In the genomic region with DNA sequence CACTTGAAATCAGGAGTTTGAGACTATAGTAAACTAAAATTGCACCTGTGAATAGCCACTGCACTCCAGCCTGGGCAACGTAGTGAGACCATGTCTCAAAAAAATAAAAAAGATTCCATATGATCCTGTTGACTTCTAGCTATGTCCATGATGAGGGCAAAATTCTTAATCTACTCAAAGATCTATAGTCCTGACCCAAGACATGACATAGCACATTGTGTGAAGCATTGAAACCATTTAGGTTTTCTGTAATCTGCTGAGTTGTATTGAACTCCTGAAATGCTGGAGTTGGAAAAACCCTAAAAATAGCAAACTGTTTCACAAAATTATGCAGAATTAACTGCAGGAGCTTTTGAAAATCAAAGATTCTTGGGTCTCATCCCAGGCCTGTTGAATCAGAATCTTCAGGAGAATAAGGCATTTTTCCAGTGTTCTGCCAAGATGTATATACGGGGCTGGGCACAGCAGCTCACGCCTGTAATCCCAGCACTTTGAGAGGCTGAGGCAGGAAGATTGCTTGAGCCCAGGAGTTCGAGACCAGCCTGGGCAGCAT, we compare ENCODE assay signal across 29 cellular contexts. TPM values are rescaled to one million over a fixed set of nuclear protein-coding genes. Genes with fewer than 3 reads are reported as not detected.
DNase-seq lines count a peak whose midpoint lies in the region; ATAC-seq, FAIRE-seq and TF ChIP-seq lines count a peak whose summit lies in the region.
"Had no signal": no experiment of that assay in that cellular context is flagged by ENCODE, and none has a peak within 500 bp of the region (broad histone marks: within the 10 kb centered on the region; RNA-seq: fewer than 3 reads in every experiment).

No MANE protein-coding gene starts in this region.

- no peak overlapping the region for H2BK12ac ChIP-seq in mesenchymal stem cell (ENCODE audit: low read length in 2 of 2)

- H3K36me3 ChIP-seq in K562 (ENCODE audit: control insufficient read depth, insufficient read depth, low read length) (peaks cover 78% of the 10 kb centered on the region), mesenchymal stem cell (ENCODE audit: control insufficient read depth in 1 of 2, insufficient read depth in 2 of 2, low read depth in 1 of 2, low read length in 2 of 2) (peaks cover 26 to 76% of the 10 kb centered on the region in 2 experiments)

- TF ChIP-seq EP300 in K562 (IDR thresholded peaks at IDR 0.05; ENCODE audit: low read length), result no peak

- no peak overlapping the region for H4K8ac ChIP-seq in mesenchymal stem cell (ENCODE audit: low read length)

- no peaks in the 10 kb centered on the region for H4K20me1 ChIP-seq in K562 (replicated peaks; ENCODE audit: control insufficient read depth, insufficient read depth, low read length)

- H3K27ac Mint-ChIP-seq in activated CD4-positive, alpha-beta T cell treated with anti-CD3 and anti-CD28 coated beads, Interleukin-2, amount 10 ng/mL, durations not matched to agents 7 days and 5 days, result peak overlapping the region; percentile 25
- H3K27ac Mint-ChIP-seq in activated naive CD4-positive, alpha-beta T cell treated with anti-CD3 and anti-CD28 coated beads for 36 hours, result no peak overlapping the region
- H3K27ac Mint-ChIP-seq: CD4-positive, alpha-beta T cell had no signal

- H3K4me3 Mint-ChIP-seq in activated CD4-positive, alpha-beta T cell treated with anti-CD3 and anti-CD28 coated beads, Interleukin-2, amount 10 ng/mL, durations not matched to agents 7 days and 5 days, result no peak overlapping the region
- no peak overlapping the region for H3K4me3 Mint-ChIP-seq in activated naive CD4-positive, alpha-beta T cell treated with anti-CD3 and anti-CD28 coated beads for 36 hours
- H3K4me3 Mint-ChIP-seq: CD4-positive, alpha-beta T cell had no signal

- in situ Hi-C loops in K562 (cut with MboI), result no loop called here

- H3K79me1 ChIP-seq in mesenchymal stem cell (replicated peaks; ENCODE audit: low read length, poor library complexity, severe bottlenecking), result no peaks in the 10 kb centered on the region

- no peaks in the 10 kb centered on the region for H3K9me3 Mint-ChIP-seq in activated CD4-positive, alpha-beta T cell treated with anti-CD3 and anti-CD28 coated beads, Interleukin-2, amount 10 ng/mL, durations not matched to agents 7 days and 5 days
- H3K9me3 Mint-ChIP-seq in activated naive CD4-positive, alpha-beta T cell treated with anti-CD3 and anti-CD28 coated beads for 36 hours, result no peaks in the 10 kb centered on the region
- H3K9me3 Mint-ChIP-seq: CD4-positive, alpha-beta T cell had no signal

- no peak overlapping the region for H2BK120ac ChIP-seq in mesenchymal stem cell (ENCODE audit: low read depth, low read length)

- H3K4me1 ChIP-seq in K562 (replicated peaks in 1 of 2; ENCODE audit: control insufficient read depth in 2 of 2, insufficient read depth in 2 of 2, low read length in 2 of 2) (no peaks in the 10 kb centered on the region; a peak in 2 of 5 replicates), mesenchymal stem cell (ENCODE audit: control insufficient read depth, insufficient read depth, low read depth, low read length) (no peaks in the 10 kb centered on the region)
- H3K4me1 ChIP-seq: Caco-2, Peyer's patch, SJCRH30 had no signal

- H2BK15ac ChIP-seq in mesenchymal stem cell (ENCODE audit: low read depth, poor library complexity, severe bottlenecking), result no peak overlapping the region

- no peak overlapping the region for H2BK5ac ChIP-seq in mesenchymal stem cell (ENCODE audit: low read depth, low read length, poor library complexity, severe bottlenecking)

- no peaks in the 10 kb centered on the region for H3K27me3 Mint-ChIP-seq in activated CD4-positive, alpha-beta T cell treated with anti-CD3 and anti-CD28 coated beads, Interleukin-2, amount 10 ng/mL, durations not matched to agents 7 days and 5 days
- H3K27me3 Mint-ChIP-seq in activated naive CD4-positive, alpha-beta T cell treated with anti-CD3 and anti-CD28 coated beads for 36 hours (ENCODE audit: low read depth), result no peaks in the 10 kb centered on the region
- H3K27me3 Mint-ChIP-seq: CD4-positive, alpha-beta T cell had no signal

- H3K9me3 ChIP-seq in K562 (replicated peaks; ENCODE audit: control insufficient read depth, insufficient read depth, low read depth, low read length), result no peaks in the 10 kb centered on the region
- no peaks in the 10 kb centered on the region for H3K9me3 ChIP-seq in mesenchymal stem cell (ENCODE audit: control insufficient read depth, low read length)
- H3K9me3 ChIP-seq: Caco-2, Peyer's patch, SJCRH30 had no signal

- no peak overlapping the region for H3K4ac ChIP-seq in mesenchymal stem cell (ENCODE audit: low read depth in 1 of 2, low read length in 2 of 2)

- peaks cover 16% of the 10 kb centered on the region for H3K4me1 Mint-ChIP-seq in activated CD4-positive, alpha-beta T cell treated with anti-CD3 and anti-CD28 coated beads, Interleukin-2, amount 10 ng/mL, durations not matched to agents 7 days and 5 days
- no peaks in the 10 kb centered on the region for H3K4me1 Mint-ChIP-seq in activated naive CD4-positive, alpha-beta T cell treated with anti-CD3 and anti-CD28 coated beads for 36 hours (ENCODE audit: low read depth)

- H4K91ac ChIP-seq in mesenchymal stem cell (ENCODE audit: low read length), result no peak overlapping the region

- H2AK5ac ChIP-seq in mesenchymal stem cell (ENCODE audit: low read length, severe bottlenecking), result no peak overlapping the region

- no peaks in the 10 kb centered on the region for H3K9me1 ChIP-seq in K562 (ENCODE audit: control insufficient read depth, insufficient read depth, low read length)

- H3K27ac ChIP-seq in K562 (ENCODE audit: extremely low read depth, low read depth, low read length) (no peak overlapping the region), mesenchymal stem cell (ENCODE audit: low read length, poor library complexity, severe bottlenecking) (no peak overlapping the region)
- H3K27ac ChIP-seq: 22Rv1, KMS-11, Peyer's patch, SJCRH30 had no signal

- H3K4me3 ChIP-seq in K562 (no peak overlapping the region), mesenchymal stem cell (ENCODE audit: insufficient read depth in 1 of 2, low read depth in 1 of 2, low read length in 2 of 2) (no peak overlapping the region)
- H3K4me3 ChIP-seq: Peyer's patch, SJCRH30 had no signal

- CTCF ChIA-PET in activated CD4-positive, alpha-beta T cell treated with anti-CD3 and anti-CD28 coated beads, Interleukin-2, amount 10 ng/mL, durations not matched to agents 7 days and 5 days (lab: Charles Lee), result interaction anchor here (0.6 to 1.6 kb wide), 3 partner anchors 13 to 201 kb away, joined by 3 to 5 read pairs (median 4); no protein-coding TSS in a partner anchor
- CTCF ChIA-PET in K562 (lab: Yijun Ruan, JAX; ENCODE audit: low intra/inter-chr PET ratio), result no interaction called here
- CTCF ChIA-PET in activated naive CD4-positive, alpha-beta T cell treated with anti-CD3 and anti-CD28 coated beads for 36 hours (lab: Charles Lee), result interaction anchor here (0.6 to 0.7 kb wide), 3 partner anchors 9 to 764 kb away, joined by 3 to 4 read pairs (median 4); no protein-coding TSS in a partner anchor

- no peak for TF ChIP-seq RAD21 in K562 (CRISPR knock-in tag; conservative IDR thresholded peaks at IDR 0.05 in 1 of 2, IDR thresholded peaks at IDR 0.05 in 1 of 2)

- H3K4me2 ChIP-seq in K562 (ENCODE audit: insufficient read depth, low read length) (no peak overlapping the region), mesenchymal stem cell (ENCODE audit: low read length, poor library complexity, severe bottlenecking) (no peak overlapping the region)
- H3K4me2 ChIP-seq: KMS-11 had no signal

- TF ChIP-seq POLR2A in K562 (conservative IDR thresholded peaks at IDR 0.05), result no peak

- H3K23ac ChIP-seq in mesenchymal stem cell (ENCODE audit: low read length in 2 of 2), result no peak overlapping the region

- no peaks in the 10 kb centered on the region for H3K79me2 ChIP-seq in K562 (ENCODE audit: control insufficient read depth, insufficient read depth, low read length)

- H2AFZ ChIP-seq in K562 (ENCODE audit: low read depth, low read length) (no peak overlapping the region), mesenchymal stem cell (ENCODE audit: low read depth, low read length) (no peak overlapping the region)

- no peak for DNase-seq in activated CD4-positive, alpha-beta T cell treated with anti-CD3 and anti-CD28 coated beads, Interleukin-2, amount 10 ng/mL, durations not matched to agents 7 days and 5 days
- no peak for DNase-seq in activated CD4-positive, alpha-beta T cell treated with anti-CD3 and anti-CD28 coated beads, Interleukin-2, amount 50 U/mL, for 48 hours
- no peak for DNase-seq in K562 (ENCODE audit: extremely low read depth in 1 of 4, low spot score in 3 of 4)
- DNase-seq in mesenchymal stem cell, result no peak
- DNase-seq in activated naive CD4-positive, alpha-beta T cell treated with anti-CD3 and anti-CD28 coated beads for 36 hours, result no peak
- DNase-seq in GM19239 (ENCODE audit: insufficient read length, low spot score), result no peak
- no peak for DNase-seq in COR-L47 (lab: John Stamatoyannopoulos, UW)
- DNase-seq: ACHN; Caco-2; CD4-positive, alpha-beta T cell; DMS 273 treated with DMSO at 0.1 percent for 48 hours; DND-41; GOT3; NCI-H1092 treated with DMSO at 0.1 percent for 48 hours; NCI-H1436 treated with DMSO at 0.1 percent for 48 hours; NCI-H1930; NCI-H2227 treated with DMSO at 0.1 percent for 48 hours; NCI-H524; NCI-H82; Peyer's patch; SJCRH30 had no signal

- ATAC-seq in K562 (no peak), HG02588 (IDR thresholded peaks at IDR 0.05; ENCODE audit: unreplicated experiment) (no peak)
- ATAC-seq: HCT116 had no signal

- WGBS in K562 (ENCODE audit: insufficient coverage, low coverage, missing lambda C conversion rate), result 82% methylated on average over 2 of the region's 4 CpGs
- 100% methylated on average over 4 of the region's 4 CpGs for WGBS in mesenchymal stem cell

- no peak for FAIRE-seq in K562 (lab: Jason Lieb, UNC)
- FAIRE-seq in GM19239 (lab: Jason Lieb, UNC), result no peak
- FAIRE-seq: GM12891, HTR-8/SVneo had no signal

- H3K14ac ChIP-seq in mesenchymal stem cell (ENCODE audit: low read length in 2 of 2), result no peak overlapping the region

- intact Hi-C loops in K562 (cut with micrococcal nuclease), result no loop called here
- intact Hi-C loops in activated naive CD4-positive, alpha-beta T cell treated with anti-CD3 and anti-CD28 coated beads for 36 hours (cut with micrococcal nuclease), result no loop called here

- peaks cover 44% of the 10 kb centered on the region for H3K36me3 Mint-ChIP-seq in activated CD4-positive, alpha-beta T cell treated with anti-CD3 and anti-CD28 coated beads, Interleukin-2, amount 10 ng/mL, durations not matched to agents 7 days and 5 days (ENCODE audit: low read depth)
- peaks cover 32% of the 10 kb centered on the region for H3K36me3 Mint-ChIP-seq in activated naive CD4-positive, alpha-beta T cell treated with anti-CD3 and anti-CD28 coated beads for 36 hours (ENCODE audit: low read depth)

- TF ChIP-seq CTCF in K562 (IDR thresholded peaks at IDR 0.05 in 2 of 3, conservative IDR thresholded peaks at IDR 0.05 in 1 of 3; ENCODE audit: insufficient read depth in 2 of 3, low read depth in 1 of 3, low read length in 3 of 3), result no peak

- BruUV-seq in K562 (replicated peaks; lab: Mats Ljungman, UMichigan), result no TSS peak

- POLR2A ChIA-PET in activated CD4-positive, alpha-beta T cell treated with anti-CD3 and anti-CD28 coated beads, Interleukin-2, amount 10 ng/mL, durations not matched to agents 7 days and 5 days (lab: Charles Lee), result no interaction called here
- POLR2A ChIA-PET in K562 (lab: Yijun Ruan, JAX), result interaction anchor here (0.6 to 1.0 kb wide), 3 partner anchors 8 to 13 kb away, joined by 3 to 4 read pairs (median 3); no protein-coding TSS in a partner anchor

- H3K27me3 ChIP-seq in K562 (ENCODE audit: control insufficient read depth in 2 of 2, insufficient read depth in 2 of 2, low read length in 2 of 2), result no peaks in the 10 kb centered on the region
- no peaks in the 10 kb centered on the region for H3K27me3 ChIP-seq in mesenchymal stem cell (ENCODE audit: control insufficient read depth in 1 of 2, insufficient read depth in 1 of 2, low read length in 2 of 2)
- H3K27me3 ChIP-seq: Peyer's patch, SJCRH30 had no signal

- no peak overlapping the region for H3K9ac ChIP-seq in K562 (ENCODE audit: insufficient read depth in 1 of 2, low read depth in 2 of 2, low read length in 2 of 2)
- H3K9ac ChIP-seq in mesenchymal stem cell (ENCODE audit: low read length), result peak overlapping the region; percentile 11
- H3K9ac ChIP-seq: KMS-11 had no signal

- H3K18ac ChIP-seq in mesenchymal stem cell (ENCODE audit: low read depth in 1 of 2, low read length in 2 of 2), result no peak overlapping the region

RNA-seq across cellular contexts. Expression of a gene that starts 29.8 kb away (rescaled TPM):
- 100 to 1,000 TPM; 879 to 948 TPM for total RNA-seq in activated CD4-positive, alpha-beta T cell treated with anti-CD3 and anti-CD28 coated beads, Interleukin-2, amount 10 ng/mL, durations not matched to agents 7 days and 5 days
- 227 and 496 TPM in 2 replicates for total RNA-seq in K562 (2011; cell fraction: chromatin; rRNA removed; ENCODE audit: low replicate concordance)
- total RNA-seq in K562 (2011; cell fraction: nucleolus; rRNA removed), result 234 and 275 TPM in 2 replicates
- total RNA-seq in K562 (2011; cell fraction: nucleoplasm; rRNA removed), result 463 and 572 TPM in 2 replicates
- total RNA-seq in K562 (2014; rRNA removed), result 497 and 537 TPM in 2 replicates
- total RNA-seq in K562 (2014; rRNA removed; fragmentation: Illumina TruSeq; extraction: Trizol), result 535 and 615 TPM in 2 replicates
- total RNA-seq in K562 (2015; rRNA removed; fragmentation: Illumina TruSeq; extraction: Trizol), result 587 and 664 TPM in 2 replicates
- 739 and 755 TPM in 2 replicates for total RNA-seq in K562 (2021)
- 2,290 and 3,001 TPM in 2 replicates for polyA plus RNA-seq in K562 (2011; rRNA removed)
- polyA plus RNA-seq in K562 (2011; cell fraction: cytosol; rRNA removed), result 907 and 2,175 TPM in 2 replicates
- polyA plus RNA-seq in K562 (2011; cell fraction: nucleus; rRNA removed), result 371 and 679 TPM in 2 replicates
- polyA plus RNA-seq in K562 (2012), result 741 and 1,455 TPM in 2 replicates
- polyA plus RNA-seq in K562 (2014; fragmentation: Illumina TruSeq; extraction: Trizol), result 1,410 and 1,720 TPM in 2 replicates
- 1,000 to 10,000 TPM in 1 of 2 experiments, 100 to 1,000 TPM in 1; 926 to 1,451 TPM for polyA plus RNA-seq in K562 (2014; fragmentation: Nextera tagmentation; extraction: Ambion mirVana)
- 981 and 1,026 TPM in 2 replicates for polyA plus RNA-seq in K562 (2014; rRNA removed)
- polyA minus RNA-seq in K562 (2011; rRNA and poly(A)+ RNA removed), result 3,343 and 3,532 TPM in 2 replicates
- polyA minus RNA-seq in K562 (2011; cell fraction: cytosol; rRNA and poly(A)+ RNA removed), result 1,176 and 1,311 TPM in 2 replicates
- 165 and 457 TPM in 2 replicates for polyA minus RNA-seq in K562 (2011; cell fraction: nucleus; rRNA and poly(A)+ RNA removed)
- polyA plus RNA-seq in mesenchymal stem cell (2013, experiment 1 of 2), result 404 TPM
- 417 TPM for polyA plus RNA-seq in mesenchymal stem cell (2013, experiment 2 of 2)
- 1,000 to 10,000 TPM; 1,317 to 1,360 TPM for total RNA-seq in activated naive CD4-positive, alpha-beta T cell treated with anti-CD3 and anti-CD28 coated beads for 36 hours

RNA-seq across cellular contexts. Expression of a gene that starts 42.2 kb away (rescaled TPM):
- total RNA-seq in activated CD4-positive, alpha-beta T cell treated with anti-CD3 and anti-CD28 coated beads, Interleukin-2, amount 10 ng/mL, durations not matched to agents 7 days and 5 days, result 10 to 100 TPM; 50.6 to 57.6 TPM
- 94.2 and 220 TPM in 2 replicates for total RNA-seq in K562 (2011; cell fraction: chromatin; rRNA removed; ENCODE audit: low replicate concordance)
- 55.9 and 60.4 TPM in 2 replicates for total RNA-seq in K562 (2011; cell fraction: nucleolus; rRNA removed)
- total RNA-seq in K562 (2011; cell fraction: nucleoplasm; rRNA removed), result 92.5 and 135 TPM in 2 replicates
- total RNA-seq in K562 (2014; rRNA removed) (60.2 and 63.9 TPM in 2 replicates), K562 (2014; rRNA removed; fragmentation: Illumina TruSeq; extraction: Trizol) (101 and 104 TPM in 2 replicates), K562 (2015; rRNA removed; fragmentation: Illumina TruSeq; extraction: Trizol) (104 and 114 TPM in 2 replicates), K562 (2021) (63.8 and 67.2 TPM in 2 replicates)
- polyA plus RNA-seq in K562 (2011; rRNA removed) (45.4 and 56.9 TPM in 2 replicates), K562 (2014; fragmentation: Illumina TruSeq; extraction: Trizol) (80.7 and 98.6 TPM in 2 replicates), K562 (2014; fragmentation: Nextera tagmentation; extraction: Ambion mirVana) (100 to 1,000 TPM in 1 of 2 experiments, 10 to 100 TPM in 1; 92.1 to 126 TPM), K562 (2014; rRNA removed) (72.1 and 79.5 TPM in 2 replicates)
- polyA plus RNA-seq in K562 (2011; cell fraction: cytosol; rRNA removed), result 24.1 and 31.5 TPM in 2 replicates
- polyA plus RNA-seq in K562 (2011; cell fraction: nucleus; rRNA removed), result 42.8 and 46.1 TPM in 2 replicates
- polyA plus RNA-seq in K562 (2012), result 44.7 and 45.2 TPM in 2 replicates
- 80.7 and 89.1 TPM in 2 replicates for polyA minus RNA-seq in K562 (2011; rRNA and poly(A)+ RNA removed)
- 27.6 and 30.5 TPM in 2 replicates for polyA minus RNA-seq in K562 (2011; cell fraction: cytosol; rRNA and poly(A)+ RNA removed)
- 56.7 and 91.1 TPM in 2 replicates for polyA minus RNA-seq in K562 (2011; cell fraction: nucleus; rRNA and poly(A)+ RNA removed)
- polyA plus RNA-seq in mesenchymal stem cell (2013, experiment 1 of 2), result 37.9 TPM
- 39.5 TPM for polyA plus RNA-seq in mesenchymal stem cell (2013, experiment 2 of 2)
- total RNA-seq in activated naive CD4-positive, alpha-beta T cell treated with anti-CD3 and anti-CD28 coated beads for 36 hours, result 10 to 100 TPM; 33.4 to 34.1 TPM

RNA-seq across cellular contexts. Expression of a gene that starts 42.6 kb away (rescaled TPM):
- 10 to 100 TPM; 17.6 TPM for total RNA-seq in activated CD4-positive, alpha-beta T cell treated with anti-CD3 and anti-CD28 coated beads, Interleukin-2, amount 10 ng/mL, durations not matched to agents 7 days and 5 days
- 28.8 and 72.9 TPM in 2 replicates for total RNA-seq in K562 (2011; cell fraction: chromatin; rRNA removed; ENCODE audit: low replicate concordance)
- 14.5 and 17.2 TPM in 2 replicates for total RNA-seq in K562 (2011; cell fraction: nucleolus; rRNA removed)
- 34.7 and 36.3 TPM in 2 replicates for total RNA-seq in K562 (2011; cell fraction: nucleoplasm; rRNA removed)
- 12.9 and 16.8 TPM in 2 replicates for total RNA-seq in K562 (2014; rRNA removed)
- 28.1 and 28.8 TPM in 2 replicates for total RNA-seq in K562 (2014; rRNA removed; fragmentation: Illumina TruSeq; extraction: Trizol)
- 19.8 and 21.1 TPM in 2 replicates for total RNA-seq in K562 (2015; rRNA removed; fragmentation: Illumina TruSeq; extraction: Trizol)
- 15.8 and 19.2 TPM in 2 replicates for total RNA-seq in K562 (2021)
- polyA plus RNA-seq in K562 (2011; rRNA removed), result 16.1 and 20.5 TPM in 2 replicates
- polyA plus RNA-seq in K562 (2011; cell fraction: cytosol; rRNA removed), result 5.3 and 9.0 TPM in 2 replicates
- polyA plus RNA-seq in K562 (2011; cell fraction: nucleus; rRNA removed), result 12.9 and 13.3 TPM in 2 replicates
- polyA plus RNA-seq in K562 (2012), result 11.2 and 11.4 TPM in 2 replicates
- 15.3 and 16.9 TPM in 2 replicates for polyA plus RNA-seq in K562 (2014; fragmentation: Illumina TruSeq; extraction: Trizol)
- polyA plus RNA-seq in K562 (2014; fragmentation: Nextera tagmentation; extraction: Ambion mirVana), result 10 to 100 TPM; 12.2 to 14.2 TPM
- 12.9 and 13.5 TPM in 2 replicates for polyA plus RNA-seq in K562 (2014; rRNA removed)
- 37.9 and 48.5 TPM in 2 replicates for polyA minus RNA-seq in K562 (2011; rRNA and poly(A)+ RNA removed)
- polyA minus RNA-seq in K562 (2011; cell fraction: cytosol; rRNA and poly(A)+ RNA removed), result 8.6 and 9.4 TPM in 2 replicates
- 12.9 and 21.7 TPM in 2 replicates for polyA minus RNA-seq in K562 (2011; cell fraction: nucleus; rRNA and poly(A)+ RNA removed)
- 7.2 TPM for polyA plus RNA-seq in mesenchymal stem cell (2013, experiment 1 of 2)
- 7.4 TPM for polyA plus RNA-seq in mesenchymal stem cell (2013, experiment 2 of 2)
- total RNA-seq in activated naive CD4-positive, alpha-beta T cell treated with anti-CD3 and anti-CD28 coated beads for 36 hours, result 10 to 100 TPM; 21.7 to 21.9 TPM

RNA-seq across cellular contexts. Expression of a gene that starts 47.5 kb away (rescaled TPM):
- not detected for total RNA-seq in activated CD4-positive, alpha-beta T cell treated with anti-CD3 and anti-CD28 coated beads, Interleukin-2, amount 10 ng/mL, durations not matched to agents 7 days and 5 days
- total RNA-seq in K562 (2011; cell fraction: chromatin; rRNA removed; ENCODE audit: low replicate concordance), result not detected in 2 replicates
- total RNA-seq in K562 (2011; cell fraction: nucleolus; rRNA removed), result not detected in 2 replicates
- total RNA-seq in K562 (2011; cell fraction: nucleoplasm; rRNA removed), result not detected in 2 replicates
- not detected in 2 replicates for total RNA-seq in K562 (2014; rRNA removed)
- not detected in 2 replicates for total RNA-seq in K562 (2014; rRNA removed; fragmentation: Illumina TruSeq; extraction: Trizol)
- not detected in 2 replicates for total RNA-seq in K562 (2015; rRNA removed; fragmentation: Illumina TruSeq; extraction: Trizol)
- total RNA-seq in K562 (2021), result not detected in 2 replicates
- polyA plus RNA-seq in K562 (2011; rRNA removed), result not detected in 2 replicates
- not detected in 2 replicates for polyA plus RNA-seq in K562 (2011; cell fraction: cytosol; rRNA removed)
- not detected in 2 replicates for polyA plus RNA-seq in K562 (2011; cell fraction: nucleus; rRNA removed)
- polyA plus RNA-seq in K562 (2012), result not detected in 2 replicates
- polyA plus RNA-seq in K562 (2014; fragmentation: Illumina TruSeq; extraction: Trizol), result not detected in 2 replicates
- polyA plus RNA-seq in K562 (2014; fragmentation: Nextera tagmentation; extraction: Ambion mirVana), result not detected
- polyA plus RNA-seq in K562 (2014; rRNA removed), result not detected in 2 replicates
- polyA minus RNA-seq in K562 (2011; rRNA and poly(A)+ RNA removed), result 0.42 TPM in 1 of 2 replicates, not detected in the other
- not detected in 2 replicates for polyA minus RNA-seq in K562 (2011; cell fraction: cytosol; rRNA and poly(A)+ RNA removed)
- polyA minus RNA-seq in K562 (2011; cell fraction: nucleus; rRNA and poly(A)+ RNA removed), result not detected in 2 replicates
- polyA plus RNA-seq in mesenchymal stem cell (2013, experiment 1 of 2), result 0.22 TPM
- polyA plus RNA-seq in mesenchymal stem cell (2013, experiment 2 of 2), result 0.29 TPM
- not detected for total RNA-seq in activated naive CD4-positive, alpha-beta T cell treated with anti-CD3 and anti-CD28 coated beads for 36 hours
- total RNA-seq: Caco-2; CD4-positive, alpha-beta T cell; G401; OCI-LY7; Peyer's patch; SJCRH30 had no signal
